In the genomic region with DNA sequence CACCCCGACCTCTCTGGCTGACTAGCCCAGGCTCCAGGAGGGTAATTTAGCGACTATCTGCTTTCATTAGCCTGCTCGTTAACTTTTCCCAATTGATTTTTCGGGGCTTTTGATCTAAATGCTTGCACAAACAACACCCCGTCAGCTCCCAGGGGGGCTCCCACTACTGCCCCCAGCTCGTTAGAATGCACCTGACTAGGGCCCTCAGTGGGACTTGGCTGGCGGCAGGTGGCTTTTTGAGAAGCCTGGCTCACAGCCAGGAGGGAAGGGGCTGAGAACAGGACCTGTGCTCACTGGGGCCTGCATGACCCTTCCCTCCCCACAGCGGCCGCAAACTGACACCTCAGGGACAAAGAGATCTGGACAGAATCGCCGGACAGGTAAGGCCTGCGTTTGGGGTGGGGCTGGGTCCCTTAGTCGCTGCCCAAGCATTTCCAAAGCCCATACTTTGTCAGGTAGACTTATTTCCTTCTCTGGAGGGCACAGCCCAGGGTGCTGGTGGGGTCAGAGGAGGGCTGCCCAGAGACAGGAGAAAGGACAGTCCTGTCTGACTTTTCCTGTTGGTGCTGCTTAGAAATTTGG, we compare ENCODE assay signal across 9 cellular contexts. TPM values are rescaled to one million over a fixed set of nuclear protein-coding genes. Genes with fewer than 3 reads are reported as not detected.
DNase-seq lines count a peak whose midpoint lies in the region; ATAC-seq and TF ChIP-seq lines count a peak whose summit lies in the region.
"Had no signal": no experiment of that assay in that cellular context is flagged by ENCODE, and none has a peak within 500 bp of the region (broad histone marks: within the 10 kb centered on the region; RNA-seq: fewer than 3 reads in every experiment).

No MANE protein-coding gene starts in this region.

- peaks cover 54% of the 10 kb centered on the region for H3K79me2 ChIP-seq in HCT116 (ENCODE audit: insufficient read depth, low read length)

- no peak for TF ChIP-seq POLR2A in HCT116 (IDR thresholded peaks at IDR 0.05; ENCODE audit: borderline replicate concordance, extremely low read depth, insufficient read depth, insufficient read length)

- no peak for TF ChIP-seq CTCF in CD14-positive monocyte (IDR thresholded peaks at IDR 0.05)
- no peak for TF ChIP-seq CTCF in HCT116 (IDR thresholded peaks at IDR 0.05 in 2 of 3, conservative IDR thresholded peaks at IDR 0.05 in 1 of 3; ENCODE audit: borderline replicate concordance in 1 of 3, insufficient read depth in 1 of 3, low read depth in 2 of 3, low read length in 2 of 3)

- H3K9me3 ChIP-seq in HCT116 (ENCODE audit: control insufficient read depth in 1 of 2, insufficient read depth in 1 of 2, low read depth in 1 of 2, low read length in 2 of 2): no peaks in the 10 kb centered on the region

- H3K9me2 ChIP-seq in HCT116 (ENCODE audit: insufficient read depth): no peaks in the 10 kb centered on the region

- BruUV-seq in HCT116 (replicated peaks; lab: Mats Ljungman, UMichigan): no TSS peak

- POLR2A ChIA-PET in HCT116 (lab: Charles Lee): interaction anchor here (5.2 kb wide), 1 partner anchor 9 kb away, joined by 36 read pairs; the partner anchor contains the start of gene RPS19

- H3K9ac ChIP-seq in HCT116 (ENCODE audit: low read length): no peak overlapping the region

- peak overlapping the region in 5 of 7 donors; percentile 15 to 76 (median 54) for H3K27ac Mint-ChIP-seq in CD14-positive monocyte
- peak overlapping the region; percentile 53 for H3K27ac Mint-ChIP-seq in central memory CD8-positive, alpha-beta T cell (ENCODE audit: low read depth)

- H3K27me3 Mint-ChIP-seq in CD14-positive monocyte (ENCODE audit: low read depth in 3 of 3): peaks cover 0 to 4% (median 0%) of the 10 kb centered on the region in 3 donors
- no peaks in the 10 kb centered on the region for H3K27me3 Mint-ChIP-seq in central memory CD8-positive, alpha-beta T cell

- H3K4me1 Mint-ChIP-seq in CD14-positive monocyte: peaks cover 67% of the 10 kb centered on the region
- H3K4me1 Mint-ChIP-seq in central memory CD8-positive, alpha-beta T cell: peaks cover 58% of the 10 kb centered on the region

- H3K4me3 Mint-ChIP-seq in CD14-positive monocyte: no peak overlapping the region
- H3K4me3 Mint-ChIP-seq in central memory CD8-positive, alpha-beta T cell: no peak overlapping the region

- intact Hi-C loops in CD14-positive monocyte (cut with micrococcal nuclease) (no loop called here), HCT116 (cut with micrococcal nuclease) (no loop called here), posterior cingulate gyrus (cut with DNase I) (no loop called here)

- H3K27ac ChIP-seq in HCT116 (ENCODE audit: low read depth, low read length): peak overlapping the region; percentile 37; the same call in 1 of the 2 replicates

- H2AFZ ChIP-seq in HCT116 (ENCODE audit: low read depth, low read length, poor library complexity, severe bottlenecking): no peak overlapping the region

- no peaks in the 10 kb centered on the region for H3K27me3 ChIP-seq in HCT116 (ENCODE audit: insufficient read depth, low read length)

- peaks cover 49 to 67% of the 10 kb centered on the region in 2 experiments for H3K36me3 ChIP-seq in HCT116 (ENCODE audit: control insufficient read depth in 1 of 2, insufficient read depth in 2 of 2, low read length in 2 of 2)

- peaks cover 39 to 67% of the 10 kb centered on the region in 2 donors for H3K36me3 Mint-ChIP-seq in CD14-positive monocyte
- peaks cover 44% of the 10 kb centered on the region for H3K36me3 Mint-ChIP-seq in central memory CD8-positive, alpha-beta T cell (ENCODE audit: insufficient read depth)

- H3K9me3 Mint-ChIP-seq in CD14-positive monocyte: peaks cover 0 to 2% (median 0%) of the 10 kb centered on the region in 7 donors
- H3K9me3 Mint-ChIP-seq in central memory CD8-positive, alpha-beta T cell: no peaks in the 10 kb centered on the region

- no peak overlapping the region for H3K4me2 ChIP-seq in HCT116 (ENCODE audit: low read length)

- RAD21 ChIA-PET in HCT116 (lab: Charles Lee; ENCODE audit: low non-redundant PET in 1 of 2, low total read pairs in 2 of 2, uncharacterized antibody in 2 of 2, unreplicated experiment in 2 of 2): no interaction called here

- CTCF ChIA-PET in HCT116 (lab: Charles Lee): interaction anchor here (2.3 kb wide), 1 partner anchor 10 kb away, joined by 6 read pairs; the partner anchor contains the start of gene RPS19

- peaks cover 0 to 47% of the 10 kb centered on the region in 2 experiments; a peak in 2 of 4 replicates for H3K4me1 ChIP-seq in HCT116 (ENCODE audit: control insufficient read depth in 1 of 2, insufficient read depth in 2 of 2, low read length in 2 of 2)

- no peak overlapping the region for H3K4me3 ChIP-seq in HCT116 (replicated peaks in 1 of 2; ENCODE audit: low read depth in 1 of 2, low read length in 2 of 2)

- H4K20me1 ChIP-seq in HCT116 (ENCODE audit: insufficient read depth): peaks cover 49% of the 10 kb centered on the region; the same call in 1 of the 2 replicates

- no peak for ATAC-seq in HCT116
- ATAC-seq in central memory CD8-positive, alpha-beta T cell (replicated peaks; ENCODE audit: extremely low read depth, poor library complexity, severe bottlenecking): no peak

- DNase-seq in CD14-positive monocyte (ENCODE audit: low spot score) (no peak), HCT116 (ENCODE audit: low read depth, low spot score) (no peak), middle frontal gyrus (ENCODE audit: extremely low spot score, low spot score) (no peak), SK-N-DZ (ENCODE audit: low spot score) (no peak), posterior cingulate gyrus (no peak)
- DNase-seq in central memory CD8-positive, alpha-beta T cell (ENCODE audit: low spot score in 2 of 2): no peak

- TF ChIP-seq RAD21 in HCT116 (IDR thresholded peaks at IDR 0.05; ENCODE audit: low read depth): no peak

TF ChIP-seq in HCT116, 20 proteins besides CTCF, POLR2A, EP300 and RAD21:
- TF ChIP-seq SIN3A (IDR thresholded peaks at IDR 0.05; ENCODE audit: low read depth): no peak
- no peak for TF ChIP-seq POLR2AphosphoS5 (IDR thresholded peaks at IDR 0.05; ENCODE audit: low read depth, low read length)

RNA-seq across cellular contexts. Expression of gene CD79A, which starts 7.6 kb away (rescaled TPM):
- 1 to 10 TPM; 2.1 to 2.7 TPM for polyA plus RNA-seq in CD14-positive monocyte
- total RNA-seq in HCT116 (2021; ENCODE audit: unreplicated experiment): 0.69 TPM
- polyA plus RNA-seq in HCT116 (2012): 0.10 and 0.40 TPM in 2 replicates
- 0.15 TPM in 1 of 2 replicates, not detected in the other for polyA plus RNA-seq in SK-N-DZ (2014; cell fraction: cytosol; rRNA removed)
- not detected in 2 replicates for polyA plus RNA-seq in SK-N-DZ (2014; cell fraction: nucleus; rRNA removed)
- total RNA-seq: kidney epithelial cell had no signal

RNA-seq across cellular contexts. Expression of gene RPS19, which starts 9.4 kb away (rescaled TPM):
- 1,000 to 10,000 TPM; 1,234 to 1,424 TPM for polyA plus RNA-seq in CD14-positive monocyte
- 3,020 TPM for total RNA-seq in HCT116 (2021; ENCODE audit: unreplicated experiment)
- polyA plus RNA-seq in HCT116 (2012): 4,331 and 5,364 TPM in 2 replicates
- polyA plus RNA-seq in SK-N-DZ (2014; cell fraction: cytosol; rRNA removed): 657 and 776 TPM in 2 replicates
- polyA plus RNA-seq in SK-N-DZ (2014; cell fraction: nucleus; rRNA removed): 809 and 1,369 TPM in 2 replicates

RNA-seq across cellular contexts. Expression of gene ARHGEF1, which starts 13.5 kb away (rescaled TPM):
- 10 to 100 TPM; 82.8 to 95.5 TPM for polyA plus RNA-seq in CD14-positive monocyte
- total RNA-seq in HCT116 (2021; ENCODE audit: unreplicated experiment): 110 TPM
- 87.0 and 88.9 TPM in 2 replicates for polyA plus RNA-seq in HCT116 (2012)
- polyA plus RNA-seq in SK-N-DZ (2014; cell fraction: cytosol; rRNA removed): 16.7 and 17.0 TPM in 2 replicates
- polyA plus RNA-seq in SK-N-DZ (2014; cell fraction: nucleus; rRNA removed): 33.2 and 43.4 TPM in 2 replicates

RNA-seq across cellular contexts. Expression of gene DMRTC2, which starts 24.6 kb away (rescaled TPM):
- polyA plus RNA-seq in CD14-positive monocyte: not detected
- total RNA-seq in HCT116 (2021; ENCODE audit: unreplicated experiment): not detected
- polyA plus RNA-seq in HCT116 (2012): not detected in 2 replicates
- not detected in 2 replicates for polyA plus RNA-seq in SK-N-DZ (2014; cell fraction: cytosol; rRNA removed)
- polyA plus RNA-seq in SK-N-DZ (2014; cell fraction: nucleus; rRNA removed): not detected in 2 replicates
- total RNA-seq: kidney epithelial cell, skeletal muscle tissue, urinary bladder had no signal
- polyA plus RNA-seq: urinary bladder had no signal

RNA-seq across cellular contexts. Expression of gene LYPD4, which starts 25.0 kb away (rescaled TPM):
- polyA plus RNA-seq in CD14-positive monocyte: not detected
- total RNA-seq in HCT116 (2021; ENCODE audit: unreplicated experiment): not detected
- polyA plus RNA-seq in HCT116 (2012): not detected in 2 replicates
- not detected in 2 replicates for polyA plus RNA-seq in SK-N-DZ (2014; cell fraction: cytosol; rRNA removed)
- not detected in 2 replicates for polyA plus RNA-seq in SK-N-DZ (2014; cell fraction: nucleus; rRNA removed)
- total RNA-seq: kidney epithelial cell, skeletal muscle tissue, urinary bladder had no signal
- polyA plus RNA-seq: urinary bladder had no signal
